Comparison of ENCODE assay signal across 22 cellular contexts in genomic region chr1:33380811-33381210, GRCh38. TPM values are rescaled to one million over a fixed set of nuclear protein-coding genes. Genes with fewer than 3 reads are reported as not detected.
DNase-seq lines count a peak whose midpoint lies in the region; ATAC-seq and TF ChIP-seq lines count a peak whose summit lies in the region.
"Had no signal": no experiment of that assay in that cellular context is flagged by ENCODE, and none has a peak within 500 bp of the region (broad histone marks: within the 10 kb centered on the region; RNA-seq: fewer than 3 reads in every experiment).

No MANE protein-coding gene starts in this region.

- H4K20me1 ChIP-seq in Loucy (ENCODE audit: insufficient read depth, low read length, poor library complexity, severe bottlenecking) = no peaks in the 10 kb centered on the region

- no peak for TF ChIP-seq CTCF in Loucy (conservative IDR thresholded peaks at IDR 0.05; ENCODE audit: low read length)
- no peak for TF ChIP-seq CTCF in dorsolateral prefrontal cortex (IDR thresholded peaks at IDR 0.05 in 54 of 56, conservative IDR thresholded peaks at IDR 0.05 in 2 of 56; ENCODE audit: low read depth in 1 of 56, partially characterized antibody in 56 of 56)
- TF ChIP-seq CTCF in Peyer's patch (IDR thresholded peaks at IDR 0.05) = no peak

- intact Hi-C loops in dorsolateral prefrontal cortex (cut with DNase I) = loop anchor here in 1 of 2 donors (5.0 kb wide), 1 partner anchor 46 kb away; no protein-coding TSS in a partner anchor
- intact Hi-C loops in sciatic nerve (cut with DNase I) = no loop called here

- H2AFZ ChIP-seq in Loucy (ENCODE audit: low read length) = 0 out of 2 replicates have a peak overlapping the region, but pooled peaks have one; percentile 26

- H3K9me3 ChIP-seq in Loucy (ENCODE audit: insufficient read depth, low read depth, low read length) (no peaks in the 10 kb centered on the region), SJCRH30 (replicated peaks) (no peaks in the 10 kb centered on the region), Peyer's patch (no peaks in the 10 kb centered on the region)
- H3K9me3 ChIP-seq: Caco-2, SJSA1 had no signal

- DNase-seq in SJCRH30 (no peak), dorsolateral prefrontal cortex (no peak), sciatic nerve (ENCODE audit: low spot score) (peak; percentile 23), Peyer's patch (no peak)
- DNase-seq: Caco-2; CD4-positive, alpha-beta memory T cell; DMS 273 treated with DMSO at 0.1 percent for 48 hours; DMS79 treated with DMSO at 0.1 percent for 48 hours; H7; NCI-H1105; NCI-H146; NCI-H2029 treated with DMSO at 0.1 percent for 48 hours; NCI-H226; NCI-H524; NCI-H774 had no signal

- H3K36me3 ChIP-seq in Loucy (ENCODE audit: insufficient read depth, low read length) = no peaks in the 10 kb centered on the region
- no peaks in the 10 kb centered on the region for H3K36me3 ChIP-seq in SJCRH30
- no peaks in the 10 kb centered on the region for H3K36me3 ChIP-seq in Peyer's patch
- H3K36me3 ChIP-seq: SJSA1 had no signal

- peak overlapping the region; percentile 46 for H3K4me2 ChIP-seq in Loucy (ENCODE audit: low read depth, low read length, poor library complexity, severe bottlenecking)

- H3K79me2 ChIP-seq in Loucy (ENCODE audit: insufficient read depth, low read length) = no peaks in the 10 kb centered on the region

- TF ChIP-seq POLR2A in Peyer's patch (IDR thresholded peaks at IDR 0.05) = no peak

- H3K4me3 ChIP-seq in Loucy (ENCODE audit: low read length, poor library complexity, severe bottlenecking) (no peak overlapping the region), SJCRH30 (no peak overlapping the region), dorsolateral prefrontal cortex (no peak overlapping the region), Peyer's patch (no peak overlapping the region)
- H3K4me3 ChIP-seq: K562, SJSA1 had no signal

- no peak overlapping the region for H3K9ac ChIP-seq in Loucy (ENCODE audit: low read depth, low read length, poor library complexity, severe bottlenecking)

- no peaks in the 10 kb centered on the region for H3F3A ChIP-seq in Loucy (ENCODE audit: low read depth)

- H3K4me1 ChIP-seq in Loucy (ENCODE audit: insufficient read depth, low read length, poor library complexity, severe bottlenecking) (peaks cover 14% of the 10 kb centered on the region), SJCRH30 (peaks cover 45% of the 10 kb centered on the region), Peyer's patch (peaks cover 0 to 11% (median 0%) of the 10 kb centered on the region in 4 donors)

- H3K27ac ChIP-seq in SJCRH30 (peak overlapping the region; percentile 100; the same call in 1 of the 2 replicates), dorsolateral prefrontal cortex (peak overlapping the region in 54 of 59 donors; percentile 19 to 98 (median 92)), Peyer's patch (no peak overlapping the region)
- H3K27ac ChIP-seq: SJSA1 had no signal

- ATAC-seq in sciatic nerve (no peak), GM18907 (IDR thresholded peaks at IDR 0.05; ENCODE audit: unreplicated experiment) (no peak), GM18861 (IDR thresholded peaks at IDR 0.05; ENCODE audit: unreplicated experiment) (no peak)
- ATAC-seq: HepG2, K562, Panc1 had no signal

- H3K9me2 ChIP-seq in Loucy (replicated peaks; ENCODE audit: low read depth, low read length) = no peaks in the 10 kb centered on the region

- H3K27me3 ChIP-seq in Loucy (ENCODE audit: insufficient read depth, low read length, poor library complexity, severe bottlenecking) (no peaks in the 10 kb centered on the region), SJCRH30 (no peaks in the 10 kb centered on the region), dorsolateral prefrontal cortex (no peaks in the 10 kb centered on the region), Peyer's patch (no peaks in the 10 kb centered on the region)
- H3K27me3 ChIP-seq: SJSA1 had no signal

RNA-seq across cellular contexts. Expression of gene PHC2, which starts 50.1 kb away (rescaled TPM):
- 87.9 and 95.1 TPM in 2 replicates for total RNA-seq in SJCRH30 (2014; rRNA removed; shearing (Covaris generic))
- total RNA-seq in dorsolateral prefrontal cortex = 100 to 1,000 TPM in 34 of 120 experiments, 10 to 100 TPM in 86; 68.2 to 158 (median 93.1) TPM
- total RNA-seq in sciatic nerve = 109 TPM
- total RNA-seq in Peyer's patch = 10 to 100 TPM; 50.3 to 71.1 (median 65.9) TPM

RNA-seq across cellular contexts. Expression of gene A3GALT2, which starts 59.9 kb away (rescaled TPM):
- not detected in 2 replicates for total RNA-seq in SJCRH30 (2014; rRNA removed; shearing (Covaris generic))
- total RNA-seq in dorsolateral prefrontal cortex (under 1 TPM in 10 of 120 experiments, not detected in 110; 0.35 to 0.76 (median 0.60) TPM), sciatic nerve (not detected), Peyer's patch (not detected)
- total RNA-seq: Caco-2; CD4-positive, alpha-beta memory T cell; H7; HepG2; K562; SJSA1 had no signal

Comparison
In these comparisons a context has a peak if more than half of its experiments do, and no peak if none do; other contexts are left out.
1. H3K27ac ChIP-seq: peak in SJCRH30 (single experiment) and dorsolateral prefrontal cortex (54 of 59); none in Peyer's patch (0 of 4).